In genomic region chr1:247966520-247967204, GRCh38 we compare ENCODE assay signal across 16 cellular contexts. TPM values are rescaled to one million over a fixed set of nuclear protein-coding genes. Genes with fewer than 3 reads are reported as not detected.
A peak's percentile ranks its signal among the peaks of the same experiment; 100 is the strongest.
DNase-seq lines count a peak whose midpoint lies in the region; ATAC-seq, FAIRE-seq and TF ChIP-seq lines count a peak whose summit lies in the region.
"Had no signal": no experiment of that assay in that cellular context is flagged by ENCODE, and none has a peak within 500 bp of the region (broad histone marks: within the 10 kb centered on the region; RNA-seq: fewer than 3 reads in every experiment).

No MANE protein-coding gene starts in this region.

- H3K27ac Mint-ChIP-seq in neural progenitor cell: no peak overlapping the region
- H3K27ac Mint-ChIP-seq in activated naive CD4-positive, alpha-beta T cell treated with anti-CD3 and anti-CD28 coated beads, Interleukin-2, amount 10 ng/mL, durations not matched to agents 7 days and 5 days: no peak overlapping the region
- H3K27ac Mint-ChIP-seq: nephron progenitor cell had no signal

- no peak overlapping the region for H4K91ac ChIP-seq in IMR-90 (ENCODE audit: insufficient read depth, low read depth, low read length)

- H3K79me1 ChIP-seq in IMR-90 (ENCODE audit: low read depth in 1 of 2, low read length in 2 of 2): no peaks in the 10 kb centered on the region

- H4K5ac ChIP-seq in IMR-90 (ENCODE audit: low read depth, low read length): no peak overlapping the region

- H3K23ac ChIP-seq in IMR-90 (ENCODE audit: low read depth, low read length): no peak overlapping the region

- H3K79me2 ChIP-seq in neural progenitor cell (ENCODE audit: low read depth): no peaks in the 10 kb centered on the region

- H3K18ac ChIP-seq in IMR-90 (ENCODE audit: low read depth, low read length): no peak overlapping the region

- peak; percentile 59 for FAIRE-seq in GM12891 (lab: Jason Lieb, UNC)

- TF ChIP-seq CTCF in IMR-90 (conservative IDR thresholded peaks at IDR 0.05; ENCODE audit: low read depth, low read length) (no peak), neural progenitor cell (IDR thresholded peaks at IDR 0.05) (no peak)

- no peaks in the 10 kb centered on the region for H3K9me1 ChIP-seq in IMR-90 (ENCODE audit: insufficient read depth, low read length)

- CTCF ChIA-PET in IMR-90 (lab: Yijun Ruan, JAX): no interaction called here
- CTCF ChIA-PET in activated naive CD4-positive, alpha-beta T cell treated with anti-CD3 and anti-CD28 coated beads, Interleukin-2, amount 10 ng/mL, durations not matched to agents 7 days and 5 days (lab: Charles Lee): interaction anchor here (0.5 kb wide), 1 partner anchor 651 kb away, joined by 3 read pairs; no protein-coding TSS in a partner anchor

- no CpG with 5 or more reads among the region's 5 CpGs for WGBS in IMR-90 (ENCODE audit: extremely low coverage in 2 of 2, insufficient read length in 1 of 2), 2 experiments

- H3K9me3 Mint-ChIP-seq in neural progenitor cell: peaks cover 2% of the 10 kb centered on the region
- H3K9me3 Mint-ChIP-seq in activated naive CD4-positive, alpha-beta T cell treated with anti-CD3 and anti-CD28 coated beads, Interleukin-2, amount 10 ng/mL, durations not matched to agents 7 days and 5 days: no peaks in the 10 kb centered on the region

- H2AK5ac ChIP-seq in IMR-90 (ENCODE audit: low read depth, low read length): no peak overlapping the region

- no peaks in the 10 kb centered on the region for H4K20me1 ChIP-seq in IMR-90 (ENCODE audit: insufficient read depth, low read length)
- H4K20me1 ChIP-seq in neural progenitor cell (ENCODE audit: low read depth): no peaks in the 10 kb centered on the region

- no peaks in the 10 kb centered on the region for H3K36me3 Mint-ChIP-seq in neural progenitor cell
- no peaks in the 10 kb centered on the region for H3K36me3 Mint-ChIP-seq in activated naive CD4-positive, alpha-beta T cell treated with anti-CD3 and anti-CD28 coated beads, Interleukin-2, amount 10 ng/mL, durations not matched to agents 7 days and 5 days

- no peaks in the 10 kb centered on the region for H3K4me1 Mint-ChIP-seq in neural progenitor cell
- H3K4me1 Mint-ChIP-seq in activated naive CD4-positive, alpha-beta T cell treated with anti-CD3 and anti-CD28 coated beads, Interleukin-2, amount 10 ng/mL, durations not matched to agents 7 days and 5 days: no peaks in the 10 kb centered on the region
- H3K4me1 Mint-ChIP-seq: nephron progenitor cell had no signal

- intact Hi-C loops in IMR-90 (cut with micrococcal nuclease): no loop called here

- H3K4me3 Mint-ChIP-seq in neural progenitor cell: no peak overlapping the region
- H3K4me3 Mint-ChIP-seq in activated naive CD4-positive, alpha-beta T cell treated with anti-CD3 and anti-CD28 coated beads, Interleukin-2, amount 10 ng/mL, durations not matched to agents 7 days and 5 days: no peak overlapping the region
- H3K4me3 Mint-ChIP-seq: nephron progenitor cell had no signal

- H3K4ac ChIP-seq in IMR-90 (ENCODE audit: low read depth, low read length): no peak overlapping the region

- H3K27me3 ChIP-seq in IMR-90 (ENCODE audit: control insufficient read depth, insufficient read depth, low read length): no peaks in the 10 kb centered on the region
- no peaks in the 10 kb centered on the region for H3K27me3 ChIP-seq in neural progenitor cell

- no TSS peak for BruUV-seq in IMR-90 (replicated peaks; lab: Mats Ljungman, UMichigan)

- no peak for DNase-seq in GM12891 (ENCODE audit: insufficient read length, low spot score)
- no peak for DNase-seq in IMR-90
- DNase-seq in neural progenitor cell (ENCODE audit: low spot score): no peak
- DNase-seq in NCI-H1930 (lab: John Stamatoyannopoulos, UW): no peak
- DNase-seq in activated naive CD4-positive, alpha-beta T cell treated with anti-CD3 and anti-CD28 coated beads, Interleukin-2, amount 10 ng/mL, durations not matched to agents 7 days and 5 days: no peak
- DNase-seq in A172 (ENCODE audit: low spot score): no peak
- DNase-seq: activated CD4-positive, CD25-positive, alpha-beta regulatory T cell treated with anti-CD3 and anti-CD28 coated beads, Interleukin-2, amount 50 U/mL, for 72 hours; activated effector memory CD4-positive, alpha-beta T cell treated with Interleukin-2 at 50 U/mL for 16 hours; AML-193; Kasumi-1; NCI-H446; nephron progenitor cell; Right ventricle myocardium superior had no signal

- H3K27ac ChIP-seq in IMR-90 (ENCODE audit: insufficient read depth, low read length): no peak overlapping the region
- H3K27ac ChIP-seq in neural progenitor cell: no peak overlapping the region

- H3K14ac ChIP-seq in IMR-90 (replicated peaks; ENCODE audit: low read depth, low read length): no peak overlapping the region

- no peak overlapping the region for H3K9ac ChIP-seq in IMR-90 (ENCODE audit: low read depth, low read length)
- H3K9ac ChIP-seq in neural progenitor cell: no peak overlapping the region

- H3K4me3 ChIP-seq in IMR-90 (ENCODE audit: insufficient read depth, low read depth, low read length): no peak overlapping the region
- H3K4me3 ChIP-seq in neural progenitor cell: no peak overlapping the region

- in situ Hi-C loops in IMR-90 (cut with MboI; ENCODE audit: low sequenced_read_pairs): no loop called here

- H2AFZ ChIP-seq in IMR-90 (replicated peaks; ENCODE audit: low read length, poor library complexity): no peak overlapping the region
- H2AFZ ChIP-seq in neural progenitor cell (replicated peaks): no peak overlapping the region

- no peak for TF ChIP-seq POLR2A in GM12891 (IDR thresholded peaks at IDR 0.05; ENCODE audit: low read depth, low read length)
- no peak for TF ChIP-seq POLR2A in IMR-90 (IDR thresholded peaks at IDR 0.05; ENCODE audit: low read depth, low read length)

- H2AK9ac ChIP-seq in IMR-90 (replicated peaks; ENCODE audit: low read depth, low read length, poor library complexity): peak overlapping the region; percentile 42

- H4K8ac ChIP-seq in IMR-90 (ENCODE audit: low read depth in 2 of 2, low read length in 2 of 2): no peak overlapping the region

- H3K56ac ChIP-seq in IMR-90 (ENCODE audit: extremely low read depth, insufficient read depth, low read length): no peak overlapping the region

- TF ChIP-seq RAD21 in IMR-90 (IDR thresholded peaks at IDR 0.05; ENCODE audit: low read length): no peak

- H3F3A ChIP-seq in neural progenitor cell (ENCODE audit: low read depth): no peaks in the 10 kb centered on the region

- no peak overlapping the region for H3K4me2 ChIP-seq in IMR-90 (ENCODE audit: low read depth, low read length)
- no peak overlapping the region for H3K4me2 ChIP-seq in neural progenitor cell

- H2BK120ac ChIP-seq in IMR-90 (ENCODE audit: low read depth, low read length): no peak overlapping the region

- no peak overlapping the region for H2BK20ac ChIP-seq in IMR-90 (ENCODE audit: low read depth, low read length)

- no peaks in the 10 kb centered on the region for H3K27me3 Mint-ChIP-seq in neural progenitor cell (ENCODE audit: insufficient read depth, low read depth)
- no peaks in the 10 kb centered on the region for H3K27me3 Mint-ChIP-seq in activated naive CD4-positive, alpha-beta T cell treated with anti-CD3 and anti-CD28 coated beads, Interleukin-2, amount 10 ng/mL, durations not matched to agents 7 days and 5 days

- H3K36me3 ChIP-seq in IMR-90 (ENCODE audit: control insufficient read depth, insufficient read depth, low read length): no peaks in the 10 kb centered on the region
- no peaks in the 10 kb centered on the region for H3K36me3 ChIP-seq in neural progenitor cell

- ATAC-seq in GM19467 (IDR thresholded peaks at IDR 0.05; ENCODE audit: unreplicated experiment) (peak; percentile 59), HG02943 (IDR thresholded peaks at IDR 0.05; ENCODE audit: low read depth, unreplicated experiment) (peak; percentile 89), IMR-90 (ENCODE audit: low read depth) (no peak)

- H3K9me3 ChIP-seq in IMR-90 (ENCODE audit: control insufficient read depth, insufficient read depth, low read length): peaks cover 14% of the 10 kb centered on the region
- H3K9me3 ChIP-seq in neural progenitor cell (ENCODE audit: low read depth): peaks cover 21% of the 10 kb centered on the region

- no peak overlapping the region for H2BK5ac ChIP-seq in IMR-90 (ENCODE audit: low read depth, low read length, poor library complexity, severe bottlenecking)

- POLR2A ChIA-PET in IMR-90 (lab: Charles Lee; ENCODE audit: unreplicated experiment): no interaction called here

- H3K4me1 ChIP-seq in IMR-90 (ENCODE audit: control insufficient read depth, insufficient read depth, low read length) (no peaks in the 10 kb centered on the region), neural progenitor cell (no peaks in the 10 kb centered on the region)

- H2BK15ac ChIP-seq in IMR-90 (ENCODE audit: low read depth, low read length): no peak overlapping the region

- dilution Hi-C loops in IMR-90 (cut with HindIII; ENCODE audit: low sequenced_read_pairs, unreplicated experiment): no loop called here

RNA-seq across cellular contexts. Expression of gene OR2AK2, which starts 1.6 kb away (rescaled TPM):
- not detected for polyA plus RNA-seq in GM12891 (2012; ENCODE audit: low read depth, missing spikeins)
- total RNA-seq in IMR-90 (2012; rRNA removed) (not detected in 2 replicates), neural progenitor cell (ENCODE audit: low replicate concordance) (not detected in 2 replicates)
- polyA plus RNA-seq in IMR-90 (2012; rRNA removed): not detected in 2 replicates
- not detected in 2 replicates for polyA plus RNA-seq in IMR-90 (2012; cell fraction: cytosol; rRNA removed)
- 0.09 TPM in 1 of 2 replicates, not detected in the other for polyA plus RNA-seq in IMR-90 (2012; cell fraction: nucleus; rRNA removed; ENCODE audit: low replicate concordance)
- total RNA-seq in A172 (2014; rRNA removed; shearing (Covaris generic)): not detected in 2 replicates
- total RNA-seq: fibroblast of lung, Right ventricle myocardium superior had no signal
- polyA plus RNA-seq: fibroblast of lung had no signal

RNA-seq across cellular contexts. Expression of gene OR2L8, which starts 18.0 kb away (rescaled TPM):
- polyA plus RNA-seq in GM12891 (2012; ENCODE audit: low read depth, missing spikeins): not detected
- total RNA-seq in IMR-90 (2012; rRNA removed): not detected in 2 replicates
- polyA plus RNA-seq in IMR-90 (2012; rRNA removed): not detected in 2 replicates
- polyA plus RNA-seq in IMR-90 (2012; cell fraction: cytosol; rRNA removed): not detected in 2 replicates
- not detected in 2 replicates for polyA plus RNA-seq in IMR-90 (2012; cell fraction: nucleus; rRNA removed; ENCODE audit: low replicate concordance)
- not detected in 2 replicates for total RNA-seq in neural progenitor cell (ENCODE audit: low replicate concordance)
- not detected in 2 replicates for total RNA-seq in A172 (2014; rRNA removed; shearing (Covaris generic))
- total RNA-seq: Right ventricle myocardium superior had no signal
- polyA plus RNA-seq: fibroblast of lung had no signal

RNA-seq across cellular contexts. Expression of gene OR2AJ1, which starts 42.0 kb away (rescaled TPM):
- polyA plus RNA-seq in GM12891 (2012; ENCODE audit: low read depth, missing spikeins): not detected
- total RNA-seq in IMR-90 (2012; rRNA removed) (not detected in 2 replicates), neural progenitor cell (ENCODE audit: low replicate concordance) (not detected in 2 replicates)
- polyA plus RNA-seq in IMR-90 (2012; rRNA removed): not detected in 2 replicates
- not detected in 2 replicates for polyA plus RNA-seq in IMR-90 (2012; cell fraction: cytosol; rRNA removed)
- not detected in 2 replicates for polyA plus RNA-seq in IMR-90 (2012; cell fraction: nucleus; rRNA removed; ENCODE audit: low replicate concordance)
- total RNA-seq in A172 (2014; rRNA removed; shearing (Covaris generic)): not detected in 2 replicates
- total RNA-seq: fibroblast of lung, Right ventricle myocardium superior had no signal
- polyA plus RNA-seq: fibroblast of lung had no signal

RNA-seq across cellular contexts. Expression of gene OR2T8, which starts 46.6 kb away (rescaled TPM):
- not detected for polyA plus RNA-seq in GM12891 (2012; ENCODE audit: low read depth, missing spikeins)
- total RNA-seq in IMR-90 (2012; rRNA removed) (not detected in 2 replicates), neural progenitor cell (ENCODE audit: low replicate concordance) (not detected in 2 replicates)
- polyA plus RNA-seq in IMR-90 (2012; rRNA removed): not detected in 2 replicates
- not detected in 2 replicates for polyA plus RNA-seq in IMR-90 (2012; cell fraction: cytosol; rRNA removed)
- 0.08 TPM in 1 of 2 replicates, not detected in the other for polyA plus RNA-seq in IMR-90 (2012; cell fraction: nucleus; rRNA removed; ENCODE audit: low replicate concordance)
- total RNA-seq in A172 (2014; rRNA removed; shearing (Covaris generic)): not detected in 2 replicates
- total RNA-seq: fibroblast of lung, Right ventricle myocardium superior had no signal

RNA-seq across cellular contexts. Expression of gene OR2L5, which starts 46.8 kb away (rescaled TPM):
- polyA plus RNA-seq in GM12891 (2012; ENCODE audit: low read depth, missing spikeins): not detected
- total RNA-seq in IMR-90 (2012; rRNA removed) (not detected in 2 replicates), neural progenitor cell (ENCODE audit: low replicate concordance) (not detected in 2 replicates)
- polyA plus RNA-seq in IMR-90 (2012; rRNA removed): not detected in 2 replicates
- not detected in 2 replicates for polyA plus RNA-seq in IMR-90 (2012; cell fraction: cytosol; rRNA removed)
- not detected in 2 replicates for polyA plus RNA-seq in IMR-90 (2012; cell fraction: nucleus; rRNA removed; ENCODE audit: low replicate concordance)
- total RNA-seq in A172 (2014; rRNA removed; shearing (Covaris generic)): not detected in 2 replicates
- total RNA-seq: fibroblast of lung, Right ventricle myocardium superior had no signal
- polyA plus RNA-seq: fibroblast of lung had no signal
